19 cellular contexts compared by ENCODE assay signal in genomic region chr20:21251278-21251677, GRCh38. TPM values are rescaled to one million over a fixed set of nuclear protein-coding genes. Genes with fewer than 3 reads are reported as not detected.
DNase-seq lines count a peak whose midpoint lies in the region; ATAC-seq and TF ChIP-seq lines count a peak whose summit lies in the region.
"Had no signal": no experiment of that assay in that cellular context is flagged by ENCODE, and none has a peak within 500 bp of the region (broad histone marks: within the 10 kb centered on the region; RNA-seq: fewer than 3 reads in every experiment).

No MANE protein-coding gene starts in this region.

- H3K9me3 ChIP-seq in MM.1S (replicated peaks; ENCODE audit: insufficient read depth, low read length): no peaks in the 10 kb centered on the region
- H3K9me3 ChIP-seq: ovary, spleen had no signal

- H3K27ac ChIP-seq in MM.1S (ENCODE audit: low read length): no peak overlapping the region
- H3K27ac ChIP-seq: C4-2B, ovary, spleen had no signal

- H3K4me3 ChIP-seq in MM.1S (ENCODE audit: low read length): no peak overlapping the region
- H3K4me3 ChIP-seq: ovary, spleen had no signal

- peak overlapping the region; percentile 56 for H3K4me3 Mint-ChIP-seq in activated T-cell treated with anti-CD3 and anti-CD28 coated beads, Interleukin-2, amount 50 U/mL, for 24 hours
- no peak overlapping the region for H3K4me3 Mint-ChIP-seq in WTC11
- H3K4me3 Mint-ChIP-seq: brain, IgD-negative memory B cell had no signal

- no peak for ATAC-seq in HG02610 (IDR thresholded peaks at IDR 0.05; ENCODE audit: unreplicated experiment)
- no peak for ATAC-seq in WTC11
- ATAC-seq: left cardiac atrium had no signal

- H3F3A ChIP-seq in MM.1S (ENCODE audit: insufficient read depth, low read length): no peaks in the 10 kb centered on the region

- peaks cover 4% of the 10 kb centered on the region for H3K36me3 Mint-ChIP-seq in activated T-cell treated with anti-CD3 and anti-CD28 coated beads, Interleukin-2, amount 50 U/mL, for 24 hours (ENCODE audit: low read depth)
- peaks cover 9% of the 10 kb centered on the region for H3K36me3 Mint-ChIP-seq in WTC11

- H3K4me1 ChIP-seq in MM.1S (ENCODE audit: low read length): no peaks in the 10 kb centered on the region
- H3K4me1 ChIP-seq: spleen had no signal

- TF ChIP-seq CTCF in MM.1S (IDR thresholded peaks at IDR 0.05; ENCODE audit: low read length) (no peak), WTC11 (IDR thresholded peaks at IDR 0.05) (no peak)

- POLR2A ChIA-PET in WTC11 (lab: Charles Lee): interaction anchor here (0.5 kb wide), 1 partner anchor 15 kb away, joined by 4 read pairs; no protein-coding TSS in a partner anchor

- H4K20me1 ChIP-seq in MM.1S (ENCODE audit: insufficient read depth, low read length): no peaks in the 10 kb centered on the region

- H3K27me3 ChIP-seq in MM.1S (replicated peaks; ENCODE audit: insufficient read depth, low read length): no peaks in the 10 kb centered on the region
- H3K27me3 ChIP-seq: ovary, spleen had no signal

- H2AFZ ChIP-seq in MM.1S (ENCODE audit: low read length): no peak overlapping the region

- CTCF ChIA-PET in WTC11 (lab: Charles Lee): interaction anchor here (2.2 kb wide), 1 partner anchor 16 kb away, joined by 7 read pairs; no protein-coding TSS in a partner anchor

- no peaks in the 10 kb centered on the region for H3K36me3 ChIP-seq in MM.1S (replicated peaks; ENCODE audit: insufficient read depth, low read length)
- H3K36me3 ChIP-seq: ovary had no signal

- H3K27ac Mint-ChIP-seq in activated T-cell treated with anti-CD3 and anti-CD28 coated beads, Interleukin-2, amount 50 U/mL, for 24 hours: peak overlapping the region; percentile 94
- H3K27ac Mint-ChIP-seq in WTC11: no peak overlapping the region
- H3K27ac Mint-ChIP-seq: brain, IgD-negative memory B cell had no signal

- H3K4me2 ChIP-seq in MM.1S (ENCODE audit: low read depth, low read length): no peak overlapping the region

- H3K9ac ChIP-seq in MM.1S (ENCODE audit: low read length): no peak overlapping the region

- peak; percentile 69 for DNase-seq in stimulated activated CD4-positive, alpha-beta T cell treated with anti-CD3 and anti-CD28 coated beads, Interleukin-15, amount 100 ng/mL, for 24 hours
- no peak for DNase-seq in stimulated activated CD4-positive, alpha-beta T cell treated with anti-CD3 and anti-CD28 coated beads, Interleukin-4, amount 100 ng/mL, for 4 hours
- DNase-seq in activated T-cell treated with anti-CD3 and anti-CD28 coated beads, Interleukin-2, amount 50 U/mL, for 24 hours: peak; percentile 34
- DNase-seq in iris pigment epithelial cell (ENCODE audit: low read depth) (peak; percentile 16), MM.1S (no peak), WTC11 (ENCODE audit: low spot score) (no peak)
- DNase-seq: activated CD8-positive, alpha-beta memory T cell treated with anti-CD3 and anti-CD28 coated beads, Interleukin-2, amount 50 U/mL, for 4 hours; effector memory CD4-positive, alpha-beta T cell; left cardiac atrium; NCI-H1436; NCI-H526; ovary; spleen; stimulated activated naive CD4-positive, alpha-beta T cell treated with Interleukin-2 at 50 U/mL for 16 hours; T1000 had no signal

- no peaks in the 10 kb centered on the region for H3K79me2 ChIP-seq in MM.1S (ENCODE audit: low read length)

- H3K27me3 Mint-ChIP-seq in activated T-cell treated with anti-CD3 and anti-CD28 coated beads, Interleukin-2, amount 50 U/mL, for 24 hours: peaks cover 2% of the 10 kb centered on the region
- H3K27me3 Mint-ChIP-seq in WTC11 (ENCODE audit: low read depth): no peaks in the 10 kb centered on the region

- H3K9me3 Mint-ChIP-seq in activated T-cell treated with anti-CD3 and anti-CD28 coated beads, Interleukin-2, amount 50 U/mL, for 24 hours: peaks cover 2% of the 10 kb centered on the region
- H3K9me3 Mint-ChIP-seq in WTC11: peaks cover 7% of the 10 kb centered on the region

- H3K4me1 Mint-ChIP-seq in activated T-cell treated with anti-CD3 and anti-CD28 coated beads, Interleukin-2, amount 50 U/mL, for 24 hours (ENCODE audit: low read depth): peaks cover 37% of the 10 kb centered on the region
- no peaks in the 10 kb centered on the region for H3K4me1 Mint-ChIP-seq in WTC11
- H3K4me1 Mint-ChIP-seq: brain, IgD-negative memory B cell had no signal

- H3K9me2 ChIP-seq in MM.1S (replicated peaks; ENCODE audit: insufficient read depth, low read length): no peaks in the 10 kb centered on the region

TF ChIP-seq in WTC11, 78 proteins besides CTCF, POLR2A, EP300 and RAD21:
- TF ChIP-seq NFYB (CRISPR knock-in tag; conservative IDR thresholded peaks at IDR 0.05; ENCODE audit: low read depth) (no peak), HMGA2 (CRISPR knock-in tag; IDR thresholded peaks at IDR 0.05) (no peak), ETV6 (CRISPR knock-in tag; IDR thresholded peaks at IDR 0.05) (no peak), ZNF416 (CRISPR knock-in tag; IDR thresholded peaks at IDR 0.05) (no peak), ZNF138 (CRISPR knock-in tag; conservative IDR thresholded peaks at IDR 0.05) (no peak), IRF1 (CRISPR knock-in tag; IDR thresholded peaks at IDR 0.05) (no peak)

RNA-seq across cellular contexts. Expression of gene XRN2, which starts 51.9 kb away (rescaled TPM):
- 100 to 118 TPM (median 101 TPM) in 3 replicates for total RNA-seq in WTC11 (2021)

Comparison
In these comparisons a context has a peak if more than half of its experiments do, and no peak if none do; other contexts are left out.
1. DNase-seq: peak in stimulated activated CD4-positive, alpha-beta T cell treated with anti-CD3 and anti-CD28 coated beads, Interleukin-15, amount 100 ng/mL, for 24 hours (single experiment), activated T-cell treated with anti-CD3 and anti-CD28 coated beads, Interleukin-2, amount 50 U/mL, for 24 hours (single experiment) and iris pigment epithelial cell (single experiment); none in stimulated activated CD4-positive, alpha-beta T cell treated with anti-CD3 and anti-CD28 coated beads, Interleukin-4, amount 100 ng/mL, for 4 hours (0 of 2), MM.1S (single experiment) and WTC11 (single experiment).